ENCODE assay signal across 9 cellular contexts in the genomic region with DNA sequence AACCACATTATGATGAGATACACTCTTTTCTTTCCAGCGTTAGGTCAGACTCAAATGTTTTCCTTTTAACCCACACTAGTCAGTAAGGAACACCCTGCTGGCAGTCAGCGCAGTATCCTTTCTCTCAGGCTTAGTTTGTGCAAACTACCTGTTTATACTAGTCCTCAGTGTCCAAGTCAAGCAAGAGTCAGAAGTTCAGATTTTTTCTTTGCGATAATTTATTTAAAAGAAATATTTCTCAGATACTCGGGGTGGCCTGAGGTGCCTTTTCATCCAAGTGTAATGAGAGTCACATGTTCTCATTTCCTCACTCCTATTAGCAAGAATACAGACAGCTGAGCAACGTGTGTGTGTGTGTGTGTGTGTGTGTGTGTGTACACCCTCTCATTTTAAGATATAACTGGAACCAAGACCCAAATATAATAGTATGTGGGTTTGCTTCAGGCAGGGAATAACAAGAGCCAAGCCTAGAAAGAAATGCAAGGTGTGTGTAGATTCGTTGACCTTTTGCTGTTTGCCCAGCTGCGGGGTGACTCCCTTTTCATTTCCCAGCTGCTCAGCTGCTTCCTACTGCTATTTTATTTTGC.
DNase-seq lines count a peak whose midpoint lies in the region; ATAC-seq and TF ChIP-seq lines count a peak whose summit lies in the region.
"Had no signal": no experiment of that assay in that cellular context is flagged by ENCODE, and none has a peak within 500 bp of the region (broad histone marks: within the 10 kb centered on the region; RNA-seq: fewer than 3 reads in every experiment).

No MANE protein-coding gene starts in this region.

- H3K36me3 ChIP-seq in endocrine pancreas (ENCODE audit: control insufficient read depth, insufficient read depth, low read length): peaks cover 3% of the 10 kb centered on the region
- H3K36me3 ChIP-seq in mucosa of rectum (ENCODE audit: control insufficient read depth in 2 of 2, insufficient read depth in 2 of 2, low read length in 2 of 2): no peaks in the 10 kb centered on the region

- H3K9ac ChIP-seq in endocrine pancreas (ENCODE audit: control insufficient read depth, insufficient read depth, low read length): no peak overlapping the region
- H3K9ac ChIP-seq in mucosa of rectum (ENCODE audit: low read depth in 1 of 2, low read length in 2 of 2): peak overlapping the region in 1 of 2 donors; percentile 23

- no peaks in the 10 kb centered on the region for H3K9me3 Mint-ChIP-seq in activated naive CD4-positive, alpha-beta T cell treated with anti-CD3 and anti-CD28 coated beads, Interleukin-2, amount 50 U/mL, for 72 hours

- H3K4me3 ChIP-seq in AG10803 (ENCODE audit: low read length) (no peak overlapping the region), endocrine pancreas (ENCODE audit: control insufficient read depth, insufficient read depth, low read length) (peak overlapping the region; percentile 47), mucosa of rectum (ENCODE audit: low read length in 2 of 2) (peak overlapping the region; percentile 41 to 47)

- ATAC-seq in GM19351 (IDR thresholded peaks at IDR 0.05; ENCODE audit: unreplicated experiment) (no peak), GM21825 (IDR thresholded peaks at IDR 0.05; ENCODE audit: unreplicated experiment) (no peak), GM19455 (IDR thresholded peaks at IDR 0.05; ENCODE audit: unreplicated experiment) (no peak)
- no peak for ATAC-seq in activated naive CD4-positive, alpha-beta T cell treated with anti-CD3 and anti-CD28 coated beads, Interleukin-2, amount 50 U/mL, for 72 hours

- no peak overlapping the region for H3K27ac Mint-ChIP-seq in activated naive CD4-positive, alpha-beta T cell treated with anti-CD3 and anti-CD28 coated beads, Interleukin-2, amount 50 U/mL, for 72 hours
- H3K27ac Mint-ChIP-seq: CD14-positive monocyte had no signal

- peaks cover 3% of the 10 kb centered on the region for H3K4me1 ChIP-seq in endocrine pancreas (ENCODE audit: control insufficient read depth, insufficient read depth, low read length)
- peaks cover 4 to 16% of the 10 kb centered on the region in 2 donors for H3K4me1 ChIP-seq in mucosa of rectum (ENCODE audit: control insufficient read depth in 2 of 2, insufficient read depth in 2 of 2, low read length in 2 of 2)

- H3K27ac ChIP-seq in mucosa of rectum (ENCODE audit: low read depth in 2 of 2, low read length in 2 of 2): peak overlapping the region; percentile 58 to 81

- H3K27me3 ChIP-seq in endocrine pancreas (ENCODE audit: control insufficient read depth, insufficient read depth, low read length): no peaks in the 10 kb centered on the region
- H3K27me3 ChIP-seq in mucosa of rectum (ENCODE audit: control insufficient read depth in 2 of 2, insufficient read depth in 2 of 2, low read length in 2 of 2): no peaks in the 10 kb centered on the region

- DNase-seq in AG10803 (ENCODE audit: low read depth) (peak; percentile 59), NCI-H2107 (lab: John Stamatoyannopoulos, UW) (peak; percentile 16)
- DNase-seq in activated naive CD4-positive, alpha-beta T cell treated with anti-CD3 and anti-CD28 coated beads, Interleukin-2, amount 50 U/mL, for 72 hours (ENCODE audit: low spot score in 2 of 2): no peak

- H3K36me3 Mint-ChIP-seq in activated naive CD4-positive, alpha-beta T cell treated with anti-CD3 and anti-CD28 coated beads, Interleukin-2, amount 50 U/mL, for 72 hours: no peaks in the 10 kb centered on the region
- H3K36me3 Mint-ChIP-seq: CD14-positive monocyte had no signal

- TF ChIP-seq CTCF in AG10803 (conservative IDR thresholded peaks at IDR 0.05; ENCODE audit: low read length): no peak; the same call in 1 of the 2 replicates

- H3K9me3 ChIP-seq in endocrine pancreas (ENCODE audit: control insufficient read depth, low read length) (no peaks in the 10 kb centered on the region), mucosa of rectum (ENCODE audit: control insufficient read depth in 2 of 2, low read length in 2 of 2) (no peaks in the 10 kb centered on the region)

Comparison
In these comparisons a context has a peak if more than half of its experiments do, and no peak if none do; other contexts are left out.
1. DNase-seq: peak in AG10803 (single experiment) and NCI-H2107 (single experiment); none in activated naive CD4-positive, alpha-beta T cell treated with anti-CD3 and anti-CD28 coated beads, Interleukin-2, amount 50 U/mL, for 72 hours (0 of 2).